14 cellular contexts compared by ENCODE assay signal in genomic region chr5:56615750-56616149, GRCh38.
DNase-seq lines count a peak whose midpoint lies in the region; ATAC-seq and TF ChIP-seq lines count a peak whose summit lies in the region.
"Had no signal": no experiment of that assay in that cellular context is flagged by ENCODE, and none has a peak within 500 bp of the region (broad histone marks: within the 10 kb centered on the region; RNA-seq: fewer than 3 reads in every experiment).

No MANE protein-coding gene starts in this region.

- peaks cover 14% of the 10 kb centered on the region for H3K36me3 ChIP-seq in BLaER1
- no peaks in the 10 kb centered on the region for H3K36me3 ChIP-seq in HAP-1 (replicated peaks)

- peaks cover 31% of the 10 kb centered on the region for H3K9me3 Mint-ChIP-seq in mesothelial cell of epicardium
- H3K9me3 Mint-ChIP-seq in activated T-helper 1 cell treated with anti-CD3 and anti-CD28 coated beads, Interleukin-12 subunit alpha, Interleukin-12 subunit beta, Interleukin-2, Interleukin-4 antibody, amounts not matched to agents 30 ng/mL and 10 ng/mL and 1 ng/mL, durations not matched to agents 14 hours and 24 hours and 36 hours, result peaks cover 36% of the 10 kb centered on the region

- in situ Hi-C loops in HAP-1 (cut with MboI; ENCODE audit: low sequenced_read_pairs), result no loop called here

- H3K27me3 ChIP-seq in BLaER1 (no peaks in the 10 kb centered on the region), HAP-1 (ENCODE audit: low read depth) (no peaks in the 10 kb centered on the region)

- DNase-seq in HAP-1 (ENCODE audit: low spot score in 2 of 2) (peak; percentile 11 to 15), dermis blood vessel endothelial cell (peak; percentile 58), mesothelial cell of epicardium (ENCODE audit: low spot score in 2 of 2, unreplicated experiment in 2 of 2) (no peak), GM19240 (ENCODE audit: insufficient read length, low spot score) (no peak)
- no peak for DNase-seq in effector CD4-positive, alpha-beta T cell
- DNase-seq in activated T-helper 1 cell treated with anti-CD3 and anti-CD28 coated beads, Interleukin-12 subunit alpha, Interleukin-12 subunit beta, Interleukin-2, Interleukin-4 antibody, amounts not matched to agents 30 ng/mL and 10 ng/mL and 1 ng/mL, durations not matched to agents 14 hours and 24 hours and 36 hours (ENCODE audit: low spot score), result no peak
- DNase-seq: activated CD8-positive, alpha-beta memory T cell treated with anti-CD3 and anti-CD28 coated beads, Interleukin-2, amount 50 U/mL, for 48 hours; aorta; Caco-2; H9; T-helper 9 cell had no signal

- H4K20me1 ChIP-seq in BLaER1, result no peaks in the 10 kb centered on the region

- H3K4me3 Mint-ChIP-seq in mesothelial cell of epicardium, result no peak overlapping the region
- no peak overlapping the region for H3K4me3 Mint-ChIP-seq in activated T-helper 1 cell treated with anti-CD3 and anti-CD28 coated beads, Interleukin-12 subunit alpha, Interleukin-12 subunit beta, Interleukin-2, Interleukin-4 antibody, amounts not matched to agents 30 ng/mL and 10 ng/mL and 1 ng/mL, durations not matched to agents 14 hours and 24 hours and 36 hours
- H3K4me3 Mint-ChIP-seq: H9; stimulated activated effector memory CD8-positive, alpha-beta T cell treated with anti-CD3 and anti-CD28 coated beads, Interleukin-12 subunit alpha, Interleukin-12 subunit beta, amount 100 ng/mL, for 72 hours had no signal

- ATAC-seq in HG03045 (IDR thresholded peaks at IDR 0.05; ENCODE audit: unreplicated experiment), result no peak
- ATAC-seq: stimulated activated effector memory CD8-positive, alpha-beta T cell treated with anti-CD3 and anti-CD28 coated beads, Interleukin-12 subunit alpha, Interleukin-12 subunit beta, amount 100 ng/mL, for 72 hours had no signal

- H3K9ac ChIP-seq in BLaER1, result no peak overlapping the region

- H3K36me3 Mint-ChIP-seq in mesothelial cell of epicardium, result peaks cover 15% of the 10 kb centered on the region
- peaks cover 16% of the 10 kb centered on the region for H3K36me3 Mint-ChIP-seq in activated T-helper 1 cell treated with anti-CD3 and anti-CD28 coated beads, Interleukin-12 subunit alpha, Interleukin-12 subunit beta, Interleukin-2, Interleukin-4 antibody, amounts not matched to agents 30 ng/mL and 10 ng/mL and 1 ng/mL, durations not matched to agents 14 hours and 24 hours and 36 hours (ENCODE audit: low read depth)
- H3K36me3 Mint-ChIP-seq: stimulated activated effector memory CD8-positive, alpha-beta T cell treated with anti-CD3 and anti-CD28 coated beads, Interleukin-12 subunit alpha, Interleukin-12 subunit beta, amount 100 ng/mL, for 72 hours had no signal

- H3K27me3 Mint-ChIP-seq in mesothelial cell of epicardium (ENCODE audit: low read depth), result no peaks in the 10 kb centered on the region
- no peaks in the 10 kb centered on the region for H3K27me3 Mint-ChIP-seq in activated T-helper 1 cell treated with anti-CD3 and anti-CD28 coated beads, Interleukin-12 subunit alpha, Interleukin-12 subunit beta, Interleukin-2, Interleukin-4 antibody, amounts not matched to agents 30 ng/mL and 10 ng/mL and 1 ng/mL, durations not matched to agents 14 hours and 24 hours and 36 hours (ENCODE audit: insufficient read depth)

- peak overlapping the region; percentile 93 for H3K27ac Mint-ChIP-seq in mesothelial cell of epicardium
- H3K27ac Mint-ChIP-seq in activated T-helper 1 cell treated with anti-CD3 and anti-CD28 coated beads, Interleukin-12 subunit alpha, Interleukin-12 subunit beta, Interleukin-2, Interleukin-4 antibody, amounts not matched to agents 30 ng/mL and 10 ng/mL and 1 ng/mL, durations not matched to agents 14 hours and 24 hours and 36 hours, result no peak overlapping the region
- H3K27ac Mint-ChIP-seq: stimulated activated effector memory CD8-positive, alpha-beta T cell treated with anti-CD3 and anti-CD28 coated beads, Interleukin-12 subunit alpha, Interleukin-12 subunit beta, amount 100 ng/mL, for 72 hours had no signal

- intact Hi-C loops in activated T-helper 1 cell treated with anti-CD3 and anti-CD28 coated beads, Interleukin-12 subunit alpha, Interleukin-12 subunit beta, Interleukin-2, Interleukin-4 antibody, amounts not matched to agents 30 ng/mL and 10 ng/mL and 1 ng/mL, durations not matched to agents 14 hours and 24 hours and 36 hours (cut with micrococcal nuclease), result no loop called here

- no peak overlapping the region for H3K27ac ChIP-seq in BLaER1

- no peak overlapping the region for H3K4me3 ChIP-seq in BLaER1
- no peak overlapping the region for H3K4me3 ChIP-seq in HAP-1

- peaks cover 29% of the 10 kb centered on the region for H3K4me1 Mint-ChIP-seq in mesothelial cell of epicardium
- peaks cover 64% of the 10 kb centered on the region for H3K4me1 Mint-ChIP-seq in activated T-helper 1 cell treated with anti-CD3 and anti-CD28 coated beads, Interleukin-12 subunit alpha, Interleukin-12 subunit beta, Interleukin-2, Interleukin-4 antibody, amounts not matched to agents 30 ng/mL and 10 ng/mL and 1 ng/mL, durations not matched to agents 14 hours and 24 hours and 36 hours (ENCODE audit: low read depth)

- no peak for TF ChIP-seq CTCF in mesothelial cell of epicardium (IDR thresholded peaks at IDR 0.05; ENCODE audit: unreplicated experiment)

- peak overlapping the region; percentile 27 for H3K4me2 ChIP-seq in BLaER1

- H3K4me1 ChIP-seq in BLaER1 (peaks cover 23% of the 10 kb centered on the region), HAP-1 (peaks cover 22% of the 10 kb centered on the region)
- H3K4me1 ChIP-seq: Caco-2 had no signal

- H3K9me3 ChIP-seq in BLaER1 (peaks cover 47% of the 10 kb centered on the region), HAP-1 (peaks cover 3% of the 10 kb centered on the region; the same call in 1 of the 2 replicates)

Comparison
In these comparisons a context has a peak if more than half of its experiments do, and no peak if none do; other contexts are left out.
1. DNase-seq: peak in HAP-1 (2 of 2) and dermis blood vessel endothelial cell (single experiment); none in mesothelial cell of epicardium (0 of 2), effector CD4-positive, alpha-beta T cell (single experiment), activated T-helper 1 cell treated with anti-CD3 and anti-CD28 coated beads, Interleukin-12 subunit alpha, Interleukin-12 subunit beta, Interleukin-2, Interleukin-4 antibody, amounts not matched to agents 30 ng/mL and 10 ng/mL and 1 ng/mL, durations not matched to agents 14 hours and 24 hours and 36 hours (single experiment) and GM19240 (single experiment).